ENCODE assay signal across 1 cellular context in genomic region chr12:111367661-111368221, GRCh38.
TF ChIP-seq lines count a peak whose summit lies in the region.

No MANE protein-coding gene starts in this region.

TF ChIP-seq in GM23338, 12 proteins besides CTCF, POLR2A, EP300 and RAD21 (continued from another document):
- TF ChIP-seq, protein P1, sequence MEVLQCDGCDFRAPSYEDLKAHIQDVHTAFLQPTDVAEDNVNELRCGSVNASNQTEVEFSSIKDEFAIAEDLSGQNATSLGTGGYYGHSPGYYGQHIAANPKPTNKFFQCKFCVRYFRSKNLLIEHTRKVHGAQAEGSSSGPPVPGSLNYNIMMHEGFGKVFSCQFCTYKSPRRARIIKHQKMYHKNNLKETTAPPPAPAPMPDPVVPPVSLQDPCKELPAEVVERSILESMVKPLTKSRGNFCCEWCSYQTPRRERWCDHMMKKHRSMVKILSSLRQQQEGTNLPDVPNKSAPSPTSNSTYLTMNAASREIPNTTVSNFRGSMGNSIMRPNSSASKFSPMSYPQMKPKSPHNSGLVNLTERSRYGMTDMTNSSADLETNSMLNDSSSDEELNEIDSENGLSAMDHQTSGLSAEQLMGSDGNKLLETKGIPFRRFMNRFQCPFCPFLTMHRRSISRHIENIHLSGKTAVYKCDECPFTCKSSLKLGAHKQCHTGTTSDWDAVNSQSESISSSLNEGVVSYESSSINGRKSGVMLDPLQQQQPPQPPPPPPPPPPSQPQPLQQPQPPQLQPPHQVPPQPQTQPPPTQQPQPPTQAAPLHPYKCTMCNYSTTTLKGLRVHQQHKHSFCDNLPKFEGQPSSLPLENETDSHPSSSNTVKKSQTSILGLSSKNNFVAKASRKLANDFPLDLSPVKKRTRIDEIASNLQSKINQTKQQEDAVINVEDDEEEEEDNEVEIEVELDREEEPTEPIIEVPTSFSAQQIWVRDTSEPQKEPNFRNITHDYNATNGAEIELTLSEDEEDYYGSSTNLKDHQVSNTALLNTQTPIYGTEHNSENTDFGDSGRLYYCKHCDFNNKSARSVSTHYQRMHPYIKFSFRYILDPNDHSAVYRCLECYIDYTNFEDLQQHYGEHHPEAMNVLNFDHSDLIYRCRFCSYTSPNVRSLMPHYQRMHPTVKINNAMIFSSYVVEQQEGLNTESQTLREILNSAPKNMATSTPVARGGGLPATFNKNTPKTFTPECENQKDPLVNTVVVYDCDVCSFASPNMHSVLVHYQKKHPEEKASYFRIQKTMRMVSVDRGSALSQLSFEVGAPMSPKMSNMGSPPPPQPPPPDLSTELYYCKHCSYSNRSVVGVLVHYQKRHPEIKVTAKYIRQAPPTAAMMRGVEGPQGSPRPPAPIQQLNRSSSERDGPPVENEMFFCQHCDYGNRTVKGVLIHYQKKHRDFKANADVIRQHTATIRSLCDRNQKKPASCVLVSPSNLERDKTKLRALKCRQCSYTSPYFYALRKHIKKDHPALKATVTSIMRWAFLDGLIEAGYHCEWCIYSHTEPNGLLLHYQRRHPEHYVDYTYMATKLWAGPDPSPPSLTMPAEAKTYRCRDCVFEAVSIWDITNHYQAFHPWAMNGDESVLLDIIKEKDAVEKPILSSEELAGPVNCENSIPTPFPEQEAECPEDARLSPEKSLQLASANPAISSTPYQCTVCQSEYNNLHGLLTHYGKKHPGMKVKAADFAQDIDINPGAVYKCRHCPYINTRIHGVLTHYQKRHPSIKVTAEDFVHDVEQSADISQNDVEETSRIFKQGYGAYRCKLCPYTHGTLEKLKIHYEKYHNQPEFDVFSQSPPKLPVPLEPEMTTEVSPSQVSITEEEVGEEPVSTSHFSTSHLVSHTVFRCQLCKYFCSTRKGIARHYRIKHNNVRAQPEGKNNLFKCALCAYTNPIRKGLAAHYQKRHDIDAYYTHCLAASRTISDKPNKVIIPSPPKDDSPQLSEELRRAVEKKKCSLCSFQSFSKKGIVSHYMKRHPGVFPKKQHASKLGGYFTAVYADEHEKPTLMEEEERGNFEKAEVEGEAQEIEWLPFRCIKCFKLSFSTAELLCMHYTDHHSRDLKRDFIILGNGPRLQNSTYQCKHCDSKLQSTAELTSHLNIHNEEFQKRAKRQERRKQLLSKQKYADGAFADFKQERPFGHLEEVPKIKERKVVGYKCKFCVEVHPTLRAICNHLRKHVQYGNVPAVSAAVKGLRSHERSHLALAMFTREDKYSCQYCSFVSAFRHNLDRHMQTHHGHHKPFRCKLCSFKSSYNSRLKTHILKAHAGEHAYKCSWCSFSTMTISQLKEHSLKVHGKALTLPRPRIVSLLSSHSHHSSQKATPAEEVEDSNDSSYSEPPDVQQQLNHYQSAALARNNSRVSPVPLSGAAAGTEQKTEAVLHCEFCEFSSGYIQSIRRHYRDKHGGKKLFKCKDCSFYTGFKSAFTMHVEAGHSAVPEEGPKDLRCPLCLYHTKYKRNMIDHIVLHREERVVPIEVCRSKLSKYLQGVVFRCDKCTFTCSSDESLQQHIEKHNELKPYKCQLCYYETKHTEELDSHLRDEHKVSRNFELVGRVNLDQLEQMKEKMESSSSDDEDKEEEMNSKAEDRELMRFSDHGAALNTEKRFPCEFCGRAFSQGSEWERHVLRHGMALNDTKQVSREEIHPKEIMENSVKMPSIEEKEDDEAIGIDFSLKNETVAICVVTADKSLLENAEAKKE (CRISPR knock-in tag; IDR thresholded peaks at IDR 0.05), result no peak
- TF ChIP-seq STAT1 (IDR thresholded peaks at IDR 0.05; ENCODE audit: unreplicated experiment) (no peak), EZH2phosphoT487 (IDR thresholded peaks at IDR 0.05; ENCODE audit: unreplicated experiment) (no peak), NANOG (IDR thresholded peaks at IDR 0.05; ENCODE audit: borderline replicate concordance) (no peak), POLR2AphosphoS5 (IDR thresholded peaks at IDR 0.05; ENCODE audit: low read depth) (no peak), CREB1 (CRISPR knock-in tag; IDR thresholded peaks at IDR 0.05; ENCODE audit: low read depth) (no peak), ZNF114 (CRISPR knock-in tag; IDR thresholded peaks at IDR 0.05) (no peak), REST (IDR thresholded peaks at IDR 0.05; ENCODE audit: unreplicated experiment) (no peak), EZH2 (IDR thresholded peaks at IDR 0.05; ENCODE audit: low read depth, unreplicated experiment) (no peak), JUNB (IDR thresholded peaks at IDR 0.05; ENCODE audit: unreplicated experiment) (no peak)
- TF ChIP-seq, protein P2, sequence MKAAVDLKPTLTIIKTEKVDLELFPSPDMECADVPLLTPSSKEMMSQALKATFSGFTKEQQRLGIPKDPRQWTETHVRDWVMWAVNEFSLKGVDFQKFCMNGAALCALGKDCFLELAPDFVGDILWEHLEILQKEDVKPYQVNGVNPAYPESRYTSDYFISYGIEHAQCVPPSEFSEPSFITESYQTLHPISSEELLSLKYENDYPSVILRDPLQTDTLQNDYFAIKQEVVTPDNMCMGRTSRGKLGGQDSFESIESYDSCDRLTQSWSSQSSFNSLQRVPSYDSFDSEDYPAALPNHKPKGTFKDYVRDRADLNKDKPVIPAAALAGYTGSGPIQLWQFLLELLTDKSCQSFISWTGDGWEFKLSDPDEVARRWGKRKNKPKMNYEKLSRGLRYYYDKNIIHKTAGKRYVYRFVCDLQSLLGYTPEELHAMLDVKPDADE (IDR thresholded peaks at IDR 0.05), result no peak
TF ChIP-seq in GM23338: peak in this region for 0.
